Comparison of ENCODE assay signal across 17 cellular contexts in genomic region chr14:61334197-61334701, GRCh38. TPM values are rescaled to one million over a fixed set of nuclear protein-coding genes. Genes with fewer than 3 reads are reported as not detected.
DNase-seq lines count a peak whose midpoint lies in the region; ATAC-seq and TF ChIP-seq lines count a peak whose summit lies in the region.
"Had no signal": no experiment of that assay in that cellular context is flagged by ENCODE, and none has a peak within 500 bp of the region (broad histone marks: within the 10 kb centered on the region; RNA-seq: fewer than 3 reads in every experiment).

No MANE protein-coding gene starts in this region.

- H3K9me3 ChIP-seq in Loucy (ENCODE audit: insufficient read depth, low read depth, low read length): no peaks in the 10 kb centered on the region
- no peaks in the 10 kb centered on the region for H3K9me3 ChIP-seq in duodenal mucosa (ENCODE audit: control insufficient read depth in 1 of 2, low read length in 2 of 2)
- H3K9me3 ChIP-seq in PC-3 (ENCODE audit: low read length): no peaks in the 10 kb centered on the region

- TF ChIP-seq CTCF in Loucy (conservative IDR thresholded peaks at IDR 0.05; ENCODE audit: low read length): no peak
- TF ChIP-seq CTCF in PC-3 (conservative IDR thresholded peaks at IDR 0.05; ENCODE audit: low read depth, low read length): no peak

- intact Hi-C loops in PC-3 (cut with micrococcal nuclease) (no loop called here), left colon (cut with DNase I, micrococcal nuclease) (no loop called here)

- H3K4me3 ChIP-seq in Loucy (ENCODE audit: low read length, poor library complexity, severe bottlenecking): peak overlapping the region; percentile 7
- H3K4me3 ChIP-seq in duodenal mucosa (ENCODE audit: low read depth in 1 of 2, low read length in 2 of 2): no peak overlapping the region
- no peak overlapping the region for H3K4me3 ChIP-seq in PC-3 (ENCODE audit: low read length)
- H3K4me3 ChIP-seq: hepatocyte had no signal

- no peaks in the 10 kb centered on the region for H3K27me3 ChIP-seq in Loucy (ENCODE audit: insufficient read depth, low read length, poor library complexity, severe bottlenecking)
- no peaks in the 10 kb centered on the region for H3K27me3 ChIP-seq in duodenal mucosa (ENCODE audit: control insufficient read depth in 1 of 2, insufficient read depth in 2 of 2, low read length in 2 of 2)
- H3K27me3 ChIP-seq in PC-3 (ENCODE audit: low read length): no peaks in the 10 kb centered on the region
- H3K27me3 ChIP-seq: hepatocyte had no signal

- peak overlapping the region; percentile 95 for H3K27ac Mint-ChIP-seq in stimulated activated effector memory CD8-positive, alpha-beta T cell treated with anti-CD3 and anti-CD28 coated beads, Interleukin-12 subunit alpha, Interleukin-12 subunit beta, amount 100 ng/mL, for 72 hours
- H3K27ac Mint-ChIP-seq: HFFc6 had no signal

- peaks cover 77% of the 10 kb centered on the region for H3K4me1 Mint-ChIP-seq in stimulated activated effector memory CD8-positive, alpha-beta T cell treated with anti-CD3 and anti-CD28 coated beads, Interleukin-12 subunit alpha, Interleukin-12 subunit beta, amount 100 ng/mL, for 72 hours

- peak; percentile 8 for ATAC-seq in stimulated activated effector memory CD8-positive, alpha-beta T cell treated with anti-CD3 and anti-CD28 coated beads, Interleukin-12 subunit alpha, Interleukin-12 subunit beta, amount 100 ng/mL, for 72 hours
- ATAC-seq in PC-3 (no peak), GM18498 (IDR thresholded peaks at IDR 0.05; ENCODE audit: unreplicated experiment) (no peak), left colon (no peak)

- H3F3A ChIP-seq in Loucy (ENCODE audit: low read depth): no peaks in the 10 kb centered on the region
- H3F3A ChIP-seq in PC-3 (ENCODE audit: low read length, unreplicated experiment): no peaks in the 10 kb centered on the region

- H3K27ac ChIP-seq in duodenal mucosa (ENCODE audit: low read depth, low read length) (peak overlapping the region; percentile 47), PC-3 (ENCODE audit: low read length) (no peak overlapping the region)
- H3K27ac ChIP-seq: epithelial cell of prostate, hepatocyte had no signal

- no peak overlapping the region for H3K9ac ChIP-seq in Loucy (ENCODE audit: low read depth, low read length, poor library complexity, severe bottlenecking)
- peak overlapping the region; percentile 9 to 57 for H3K9ac ChIP-seq in duodenal mucosa (ENCODE audit: low read depth in 1 of 2, low read length in 2 of 2)
- H3K9ac ChIP-seq in PC-3 (ENCODE audit: low read length): no peak overlapping the region

- H2AFZ ChIP-seq in Loucy (ENCODE audit: low read length) (no peak overlapping the region), PC-3 (ENCODE audit: low read length) (no peak overlapping the region)
- H2AFZ ChIP-seq: hepatocyte had no signal

- H3K36me3 Mint-ChIP-seq in stimulated activated effector memory CD8-positive, alpha-beta T cell treated with anti-CD3 and anti-CD28 coated beads, Interleukin-12 subunit alpha, Interleukin-12 subunit beta, amount 100 ng/mL, for 72 hours: peaks cover 81% of the 10 kb centered on the region

- H3K4me1 ChIP-seq in Loucy (ENCODE audit: insufficient read depth, low read length, poor library complexity, severe bottlenecking) (peaks cover 82% of the 10 kb centered on the region), duodenal mucosa (ENCODE audit: control insufficient read depth in 1 of 2, insufficient read depth in 2 of 2, low read length in 2 of 2) (no peaks in the 10 kb centered on the region), PC-3 (ENCODE audit: insufficient read depth, low read length) (no peaks in the 10 kb centered on the region)

- peak; percentile 44 for DNase-seq in activated CD4-positive, alpha-beta T cell treated with anti-CD3 and anti-CD28 coated beads, Interleukin-2, amount 50 U/mL, for 1 hour
- DNase-seq in stimulated activated effector memory CD8-positive, alpha-beta T cell treated with anti-CD3 and anti-CD28 coated beads, Interleukin-12 subunit alpha, Interleukin-12 subunit beta, amount 100 ng/mL, for 72 hours (ENCODE audit: low spot score in 2 of 2): no peak
- no peak for DNase-seq in PC-3
- DNase-seq in left colon: no peak
- DNase-seq: COR-L47, HFFc6, mammary epithelial cell, NCI-H146, NCI-H524, RPMI8226, substantia nigra, T-helper 9 cell had no signal

- H3K36me3 ChIP-seq in Loucy (ENCODE audit: insufficient read depth, low read length) (no peaks in the 10 kb centered on the region; the same call in 1 of the 2 replicates), duodenal mucosa (ENCODE audit: control insufficient read depth in 1 of 2, insufficient read depth in 2 of 2, low read length in 2 of 2) (no peaks in the 10 kb centered on the region), PC-3 (ENCODE audit: low read depth, low read length) (no peaks in the 10 kb centered on the region)

- H3K79me2 ChIP-seq in Loucy (ENCODE audit: insufficient read depth, low read length) (peaks cover 98% of the 10 kb centered on the region), PC-3 (ENCODE audit: low read length) (peaks cover 30% of the 10 kb centered on the region; the same call in 1 of the 2 replicates)
- H3K79me2 ChIP-seq: hepatocyte had no signal

- POLR2A ChIA-PET in PC-3 (lab: Charles Lee; ENCODE audit: unreplicated experiment): no interaction called here

- H4K20me1 ChIP-seq in Loucy (ENCODE audit: insufficient read depth, low read length, poor library complexity, severe bottlenecking) (peaks cover 88% of the 10 kb centered on the region), PC-3 (ENCODE audit: low read length) (no peaks in the 10 kb centered on the region)

- BruUV-seq in PC-3 (replicated peaks; lab: Mats Ljungman, UMichigan): no TSS peak

- no peaks in the 10 kb centered on the region for H3K9me3 Mint-ChIP-seq in stimulated activated effector memory CD8-positive, alpha-beta T cell treated with anti-CD3 and anti-CD28 coated beads, Interleukin-12 subunit alpha, Interleukin-12 subunit beta, amount 100 ng/mL, for 72 hours
- H3K9me3 Mint-ChIP-seq: HFFc6 had no signal

- CTCF ChIA-PET in PC-3 (lab: Charles Lee): no interaction called here

- no peak overlapping the region for H3K4me3 Mint-ChIP-seq in stimulated activated effector memory CD8-positive, alpha-beta T cell treated with anti-CD3 and anti-CD28 coated beads, Interleukin-12 subunit alpha, Interleukin-12 subunit beta, amount 100 ng/mL, for 72 hours
- H3K4me3 Mint-ChIP-seq: HFFc6 had no signal

- no peaks in the 10 kb centered on the region for H3K9me2 ChIP-seq in Loucy (replicated peaks; ENCODE audit: low read depth, low read length)
- H3K9me2 ChIP-seq in PC-3 (replicated peaks; ENCODE audit: low read length): no peaks in the 10 kb centered on the region

- peak overlapping the region; percentile 71 for H3K4me2 ChIP-seq in Loucy (ENCODE audit: low read depth, low read length, poor library complexity, severe bottlenecking)
- H3K4me2 ChIP-seq in PC-3 (ENCODE audit: low read length): no peak overlapping the region
- H3K4me2 ChIP-seq: hepatocyte had no signal

RNA-seq across cellular contexts. Expression of gene PRKCH, which starts 12.9 kb away (rescaled TPM):
- total RNA-seq in PC-3 (2014; rRNA removed): 80.8 and 170 TPM in 2 replicates
- 10 to 100 TPM; 11.7 to 11.9 TPM for total RNA-seq in left colon

RNA-seq across cellular contexts. Expression of gene TMEM30B, which starts 53.1 kb away (rescaled TPM):
- total RNA-seq in PC-3 (2014; rRNA removed) (70.6 and 85.3 TPM in 2 replicates), left colon (10 to 100 TPM; 68.5 to 69.0 TPM)
- total RNA-seq: HFFc6 had no signal

Comparison
In these comparisons a context has a peak if more than half of its experiments do, and no peak if none do; other contexts are left out.
1. H3K9ac ChIP-seq: peak in duodenal mucosa (2 of 2); none in Loucy (single experiment) and PC-3 (single experiment).